9 cellular contexts compared by ENCODE assay signal in the genomic region with DNA sequence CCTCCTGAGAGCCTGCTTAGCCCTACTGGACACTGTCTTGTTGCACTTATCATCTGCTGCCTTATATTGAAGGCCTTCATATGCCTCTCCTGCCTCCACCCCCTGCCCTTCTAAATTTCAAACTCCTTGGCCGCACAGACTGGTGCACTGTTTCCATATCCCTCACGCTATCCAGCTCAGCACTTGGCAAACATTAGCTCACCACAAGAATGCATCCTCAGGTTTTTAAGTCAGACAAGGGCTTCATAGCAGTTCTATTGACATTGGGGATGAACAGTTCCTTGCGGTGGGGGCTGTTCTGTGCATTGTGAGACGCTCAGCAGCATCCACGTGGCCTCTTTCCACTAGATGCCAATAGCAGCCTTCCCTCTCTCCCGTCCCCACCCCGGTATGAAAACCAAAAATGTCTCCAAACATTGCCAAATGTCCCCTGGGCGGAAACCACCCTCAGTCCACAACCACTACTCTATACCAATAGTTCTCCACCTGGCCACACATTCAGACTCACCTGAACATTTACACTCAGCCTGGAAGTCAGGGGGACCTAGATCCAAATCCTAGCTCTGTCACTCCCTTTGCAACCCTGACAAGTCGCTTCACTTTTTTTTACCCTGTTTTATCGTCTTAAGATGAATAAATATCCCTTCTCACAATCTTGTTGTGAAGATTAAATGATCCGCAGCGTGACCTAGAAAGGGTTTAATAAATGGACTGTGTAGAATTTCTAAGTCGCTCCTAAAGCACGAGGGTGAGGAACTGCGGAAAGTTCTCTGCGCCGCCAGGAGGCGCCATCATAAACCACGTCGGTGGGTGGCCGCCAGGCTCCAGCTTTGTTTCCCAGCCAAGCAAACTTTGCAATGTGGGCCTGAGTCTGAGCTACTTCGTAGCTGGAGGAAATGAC. TPM values are rescaled to one million over a fixed set of nuclear protein-coding genes. Genes with fewer than 3 reads are reported as not detected.
A peak's percentile ranks its signal among the peaks of the same experiment; 100 is the strongest.
DNase-seq lines count a peak whose midpoint lies in the region; ATAC-seq and TF ChIP-seq lines count a peak whose summit lies in the region.
"Had no signal": no experiment of that assay in that cellular context is flagged by ENCODE, and none has a peak within 500 bp of the region (broad histone marks: within the 10 kb centered on the region; RNA-seq: fewer than 3 reads in every experiment).

No MANE protein-coding gene starts in this region.

- no peak overlapping the region for H3K4me3 Mint-ChIP-seq in CD4-positive, alpha-beta memory T cell
- no peak overlapping the region for H3K4me3 Mint-ChIP-seq in T-cell

- no peaks in the 10 kb centered on the region for H3K27me3 ChIP-seq in CD4-positive, alpha-beta memory T cell (ENCODE audit: insufficient read depth, low read length)

- H3K27ac ChIP-seq in CD4-positive, alpha-beta memory T cell (ENCODE audit: low read depth, low read length), result no peak overlapping the region

- H3K36me3 Mint-ChIP-seq in CD4-positive, alpha-beta memory T cell, result no peaks in the 10 kb centered on the region
- H3K36me3 Mint-ChIP-seq in T-cell, result no peaks in the 10 kb centered on the region

- intact Hi-C loops in CD4-positive, alpha-beta memory T cell (cut with micrococcal nuclease), result loop anchor here (1.0 kb wide), 2 partner anchors 29 to 159 kb away; no protein-coding TSS in a partner anchor

- no peaks in the 10 kb centered on the region for H3K4me1 ChIP-seq in CD4-positive, alpha-beta memory T cell (ENCODE audit: insufficient read depth, low read length)

- ATAC-seq in T-cell (replicated peaks in 1 of 4) (peak in 2 of 4 experiments; percentile 46 to 66), HG02642 (IDR thresholded peaks at IDR 0.05; ENCODE audit: poor library complexity, unreplicated experiment) (no peak), HG02610 (IDR thresholded peaks at IDR 0.05; ENCODE audit: unreplicated experiment) (no peak)

- peak in 4 of 5 donors; percentile 17 to 39 (median 27) for DNase-seq in CD4-positive, alpha-beta memory T cell
- peak; percentile 21 for DNase-seq in HK-2 (ENCODE audit: unreplicated experiment)
- peak in 31 of 34 experiments; percentile 11 to 66 (median 41) for DNase-seq in T-cell
- peak; percentile 36 for DNase-seq in astrocyte of the spinal cord (ENCODE audit: low read depth, low spot score)
- DNase-seq in islet precursor cell, result peak; percentile 78
- peak; percentile 19 for DNase-seq in stimulated activated CD8-positive, alpha-beta memory T cell treated with anti-CD3 and anti-CD28 coated beads, Interleukin-12 subunit alpha, Interleukin-12 subunit beta, amount 100 ng/mL, for 4 hours (ENCODE audit: low read depth)

- no peak overlapping the region for H3K27ac Mint-ChIP-seq in CD4-positive, alpha-beta memory T cell
- no peak overlapping the region for H3K27ac Mint-ChIP-seq in T-cell

- H3K27me3 Mint-ChIP-seq in CD4-positive, alpha-beta memory T cell, result peaks cover 34 to 38% of the 10 kb centered on the region in 2 donors
- H3K27me3 Mint-ChIP-seq in T-cell, result peaks cover 47 to 57% of the 10 kb centered on the region in 2 donors

- H3K4me3 ChIP-seq in CD4-positive, alpha-beta memory T cell (ENCODE audit: low read length in 2 of 2), result no peak overlapping the region
- no peak overlapping the region for H3K4me3 ChIP-seq in astrocyte of the spinal cord (ENCODE audit: low read depth, low read length)

- POLR2A ChIA-PET in CD4-positive, alpha-beta memory T cell (lab: Charles Lee; ENCODE audit: partially characterized antibody), result no interaction called here
- POLR2A ChIA-PET in T-cell (lab: Charles Lee), result no interaction called here

- in situ Hi-C loops in astrocyte of the spinal cord (cut with HindIII; ENCODE audit: low sequenced_read_pairs), result no loop called here

- CTCF ChIA-PET in CD4-positive, alpha-beta memory T cell (lab: Charles Lee; ENCODE audit: partially characterized antibody), result interaction anchor here (0.6 to 3.8 kb wide), 9 partner anchors 8 to 160 kb away, joined by 3 to 38 read pairs (median 5); no protein-coding TSS in a partner anchor
- CTCF ChIA-PET in T-cell (lab: Charles Lee), result interaction anchor here in 1 of 2 donors (1.0 to 2.6 kb wide), 7 partner anchors 8 to 67 kb away, joined by 3 to 16 read pairs (median 4); no protein-coding TSS in a partner anchor

- peaks cover 0 to 4% (median under 1%) of the 10 kb centered on the region in 4 donors for H3K4me1 Mint-ChIP-seq in CD4-positive, alpha-beta memory T cell
- peaks cover 5 to 12% (median 6%) of the 10 kb centered on the region in 3 donors for H3K4me1 Mint-ChIP-seq in T-cell

- peak; percentile 78 for TF ChIP-seq CTCF in astrocyte of the spinal cord (IDR thresholded peaks at IDR 0.05; ENCODE audit: low read depth, low read length)

- H3K9me3 Mint-ChIP-seq in CD4-positive, alpha-beta memory T cell, result no peaks in the 10 kb centered on the region
- H3K9me3 Mint-ChIP-seq in T-cell, result no peaks in the 10 kb centered on the region

- H3K9me3 ChIP-seq in CD4-positive, alpha-beta memory T cell (ENCODE audit: control insufficient read depth in 1 of 2, low read length in 2 of 2), result no peaks in the 10 kb centered on the region

- no peaks in the 10 kb centered on the region for H3K36me3 ChIP-seq in CD4-positive, alpha-beta memory T cell (ENCODE audit: insufficient read depth, low read length)

RNA-seq across cellular contexts. Expression of a gene that starts 3.6 kb away (rescaled TPM):
- total RNA-seq in CD4-positive, alpha-beta memory T cell, result not detected
- polyA plus RNA-seq in CD4-positive, alpha-beta memory T cell, result not detected
- total RNA-seq in T-cell, result not detected
- total RNA-seq: skeletal muscle tissue had no signal

RNA-seq across cellular contexts. Expression of a gene that starts 37.4 kb away (rescaled TPM):
- not detected for total RNA-seq in CD4-positive, alpha-beta memory T cell
- polyA plus RNA-seq in CD4-positive, alpha-beta memory T cell, result not detected
- total RNA-seq in T-cell, result under 1 TPM in 3 of 5 donors, not detected in 2; 0.53 to 0.76 (median 0.67) TPM

RNA-seq across cellular contexts. Expression of a gene that starts 51.7 kb away (rescaled TPM):
- not detected for total RNA-seq in CD4-positive, alpha-beta memory T cell
- polyA plus RNA-seq in CD4-positive, alpha-beta memory T cell, result not detected
- total RNA-seq in T-cell, result not detected
- total RNA-seq: skeletal muscle tissue had no signal

RNA-seq across cellular contexts. Expression of a gene that starts 52.1 kb away (rescaled TPM):
- not detected for total RNA-seq in CD4-positive, alpha-beta memory T cell
- polyA plus RNA-seq in CD4-positive, alpha-beta memory T cell, result not detected
- total RNA-seq in T-cell, result not detected
- total RNA-seq: skeletal muscle tissue had no signal

Comparison
In these comparisons a context has a peak if more than half of its experiments do, and no peak if none do; other contexts are left out.
1. DNase-seq: peak in every context shown above with its lines; median percentile 78 in islet precursor cell; 41 in T-cell; 36 in astrocyte of the spinal cord; 27 in CD4-positive, alpha-beta memory T cell; 21 in HK-2; 19 in stimulated activated CD8-positive, alpha-beta memory T cell treated with anti-CD3 and anti-CD28 coated beads, Interleukin-12 subunit alpha, Interleukin-12 subunit beta, amount 100 ng/mL, for 4 hours.